ENCODE assay signal across 1 cellular context in genomic region chr14:104721704-104722431, GRCh38.
TF ChIP-seq lines count a peak whose summit lies in the region.

No MANE protein-coding gene starts in this region.

TF ChIP-seq in IMR-90, 13 proteins besides CTCF, POLR2A, EP300 and RAD21 (continued from another document):
- TF ChIP-seq SMC3 (IDR thresholded peaks at IDR 0.05; ENCODE audit: low read depth, low read length) (no peak), CEBPB (IDR thresholded peaks at IDR 0.05; ENCODE audit: low read depth, low read length) (no peak), MXI1 (IDR thresholded peaks at IDR 0.05; ENCODE audit: borderline replicate concordance, low read depth, low read length) (no peak)
- TF ChIP-seq, protein P1, sequence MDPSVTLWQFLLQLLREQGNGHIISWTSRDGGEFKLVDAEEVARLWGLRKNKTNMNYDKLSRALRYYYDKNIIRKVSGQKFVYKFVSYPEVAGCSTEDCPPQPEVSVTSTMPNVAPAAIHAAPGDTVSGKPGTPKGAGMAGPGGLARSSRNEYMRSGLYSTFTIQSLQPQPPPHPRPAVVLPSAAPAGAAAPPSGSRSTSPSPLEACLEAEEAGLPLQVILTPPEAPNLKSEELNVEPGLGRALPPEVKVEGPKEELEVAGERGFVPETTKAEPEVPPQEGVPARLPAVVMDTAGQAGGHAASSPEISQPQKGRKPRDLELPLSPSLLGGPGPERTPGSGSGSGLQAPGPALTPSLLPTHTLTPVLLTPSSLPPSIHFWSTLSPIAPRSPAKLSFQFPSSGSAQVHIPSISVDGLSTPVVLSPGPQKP (IDR thresholded peaks at IDR 0.05; ENCODE audit: borderline replicate concordance, low read depth, low read length), result no peak
- TF ChIP-seq, protein P2, sequence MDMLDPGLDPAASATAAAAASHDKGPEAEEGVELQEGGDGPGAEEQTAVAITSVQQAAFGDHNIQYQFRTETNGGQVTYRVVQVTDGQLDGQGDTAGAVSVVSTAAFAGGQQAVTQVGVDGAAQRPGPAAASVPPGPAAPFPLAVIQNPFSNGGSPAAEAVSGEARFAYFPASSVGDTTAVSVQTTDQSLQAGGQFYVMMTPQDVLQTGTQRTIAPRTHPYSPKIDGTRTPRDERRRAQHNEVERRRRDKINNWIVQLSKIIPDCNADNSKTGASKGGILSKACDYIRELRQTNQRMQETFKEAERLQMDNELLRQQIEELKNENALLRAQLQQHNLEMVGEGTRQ (IDR thresholded peaks at IDR 0.05; ENCODE audit: low read depth, low read length), result no peak
